In genomic region chr17:37607637-37608368, GRCh38 we compare ENCODE assay signal across 8 cellular contexts. TPM values are rescaled to one million over a fixed set of nuclear protein-coding genes. Genes with fewer than 3 reads are reported as not detected.
DNase-seq lines count a peak whose midpoint lies in the region; ATAC-seq and TF ChIP-seq lines count a peak whose summit lies in the region.

No MANE protein-coding gene starts in this region.

- ATAC-seq in SK-N-SH treated with all-trans-retinoic acid at 6 μM for 48 hours: no peak
- ATAC-seq in HG03045 (IDR thresholded peaks at IDR 0.05; ENCODE audit: unreplicated experiment): no peak

- H3K4me3 Mint-ChIP-seq in glutamatergic neuron (ENCODE audit: unreplicated experiment): peak overlapping the region; percentile 93

- H3K27ac ChIP-seq in SK-N-SH (ENCODE audit: low read depth in 2 of 2, low read length in 1 of 2): peak overlapping the region; percentile 87 to 94; a peak in 3 of 4 replicates

- DNase-seq in SK-N-SH: no peak
- DNase-seq in activated T-cell treated with anti-CD3 and anti-CD28 coated beads, Interleukin-2, amount 50 U/mL, for 1 hour: peak; percentile 33
- DNase-seq in glutamatergic neuron: no peak
- peak; percentile 50 for DNase-seq in stimulated activated CD8-positive, alpha-beta memory T cell treated with anti-CD3 and anti-CD28 coated beads, Interleukin-4, amount 100 ng/mL, for 48 hours
- no peak for DNase-seq in NCI-H2107 (lab: John Stamatoyannopoulos, UW)
- DNase-seq in iPS-NIHi7 (ENCODE audit: extremely low spot score): no peak

- peaks cover 15% of the 10 kb centered on the region for H3F3A ChIP-seq in SK-N-SH (replicated peaks; ENCODE audit: insufficient read depth)

- peak overlapping the region; percentile 69; the same call in 1 of the 2 replicates for H2AFZ ChIP-seq in SK-N-SH (ENCODE audit: low read depth)

- POLR2A ChIA-PET in SK-N-SH (lab: Yijun Ruan, JAX): no interaction called here

- CTCF ChIA-PET in SK-N-SH (lab: Yijun Ruan, JAX): interaction anchor here (3.4 kb wide), 1 partner anchor 80 kb away, joined by 14 read pairs; no protein-coding TSS in a partner anchor

- H3K4me1 ChIP-seq in SK-N-SH (ENCODE audit: control insufficient read depth in 1 of 2, insufficient read depth in 2 of 2, low read depth in 1 of 2, low read length in 1 of 2): peaks cover 0 to 10% of the 10 kb centered on the region in 2 experiments; a peak in 3 of 4 replicates

- H3K9me3 Mint-ChIP-seq in glutamatergic neuron (ENCODE audit: unreplicated experiment): peaks cover 3% of the 10 kb centered on the region

- H3K9me3 ChIP-seq in SK-N-SH: no peaks in the 10 kb centered on the region

- TF ChIP-seq RAD21 in SK-N-SH (IDR thresholded peaks at IDR 0.05; ENCODE audit: low read length): no peak

- no peak for TF ChIP-seq CTCF in SK-N-SH (IDR thresholded peaks at IDR 0.05)
- no peak for TF ChIP-seq CTCF in glutamatergic neuron (IDR thresholded peaks at IDR 0.05; ENCODE audit: partially characterized antibody, unreplicated experiment)

- no peak for TF ChIP-seq EP300 in SK-N-SH (IDR thresholded peaks at IDR 0.05; ENCODE audit: borderline replicate concordance in 1 of 2, low read depth in 1 of 2, low read length in 1 of 2)

- H3K36me3 Mint-ChIP-seq in glutamatergic neuron (ENCODE audit: unreplicated experiment): no peaks in the 10 kb centered on the region

- no peaks in the 10 kb centered on the region for H3K27me3 ChIP-seq in SK-N-SH (ENCODE audit: insufficient read depth)

- WGBS in SK-N-SH (ENCODE audit: low lambda C conversion rate): 85% methylated on average over 26 of the region's 26 CpGs

- peaks cover 21% of the 10 kb centered on the region for H3K4me1 Mint-ChIP-seq in glutamatergic neuron (ENCODE audit: low read depth, unreplicated experiment)

- no peaks in the 10 kb centered on the region for H3K9me2 ChIP-seq in SK-N-SH

- H3K27ac Mint-ChIP-seq in glutamatergic neuron (ENCODE audit: unreplicated experiment): peak overlapping the region; percentile 95

- no peaks in the 10 kb centered on the region for H4K20me1 ChIP-seq in SK-N-SH (ENCODE audit: insufficient read depth)

- H3K79me2 ChIP-seq in SK-N-SH (ENCODE audit: insufficient read depth): peaks cover 62% of the 10 kb centered on the region

- H3K27me3 Mint-ChIP-seq in glutamatergic neuron (ENCODE audit: unreplicated experiment): peaks cover 1% of the 10 kb centered on the region

- H3K4me3 ChIP-seq in SK-N-SH (ENCODE audit: low read depth in 2 of 2, low read length in 1 of 2): peak overlapping the region; percentile 86 to 90

- H3K4me2 ChIP-seq in SK-N-SH: peak overlapping the region; percentile 74

- peak overlapping the region; percentile 93 for H3K9ac ChIP-seq in SK-N-SH

- peaks cover 12 to 42% of the 10 kb centered on the region in 2 experiments for H3K36me3 ChIP-seq in SK-N-SH (replicated peaks in 1 of 2; ENCODE audit: control insufficient read depth in 1 of 2, insufficient read depth in 2 of 2, low read length in 1 of 2)

TF ChIP-seq in SK-N-SH, 30 proteins besides CTCF, POLR2A, EP300 and RAD21:
- TF ChIP-seq RCOR1 (IDR thresholded peaks at IDR 0.05; ENCODE audit: low read length): no peak
- no peak for TF ChIP-seq IRF3 (IDR thresholded peaks at IDR 0.05; ENCODE audit: low read depth, low read length)
- no peak for TF ChIP-seq MEF2A (IDR thresholded peaks at IDR 0.05; ENCODE audit: borderline replicate concordance, low read depth)
- no peak for TF ChIP-seq TAF1 (IDR thresholded peaks at IDR 0.05; ENCODE audit: borderline replicate concordance, low read depth, low read length)
- no peak for TF ChIP-seq FOXM1 (IDR thresholded peaks at IDR 0.05; ENCODE audit: low read depth)
- TF ChIP-seq FOSL2 (IDR thresholded peaks at IDR 0.05; ENCODE audit: borderline replicate concordance, low read depth): no peak
- TF ChIP-seq TCF12 (IDR thresholded peaks at IDR 0.05): no peak
- TF ChIP-seq POLR2AphosphoS5 (IDR thresholded peaks at IDR 0.05; ENCODE audit: low read depth, low read length): no peak
- TF ChIP-seq JUND (IDR thresholded peaks at IDR 0.05): no peak
- TF ChIP-seq SIN3A (IDR thresholded peaks at IDR 0.05; ENCODE audit: borderline replicate concordance, low read depth, low read length): no peak

TF ChIP-seq in SK-N-SH treated with all-trans-retinoic acid at 6 μM for 48 hours, 23 proteins besides CTCF, POLR2A, EP300 and RAD21:
- TF ChIP-seq ISL1 (CRISPR knock-in tag; IDR thresholded peaks at IDR 0.05) (no peak), SNAI2 (CRISPR knock-in tag; IDR thresholded peaks at IDR 0.05) (no peak), TSHZ2 (CRISPR knock-in tag; IDR thresholded peaks at IDR 0.05) (no peak), RARB (CRISPR knock-in tag; IDR thresholded peaks at IDR 0.05) (no peak), ZFP30 (CRISPR knock-in tag; IDR thresholded peaks at IDR 0.05) (no peak), ZC3H10 (CRISPR knock-in tag; IDR thresholded peaks at IDR 0.05) (no peak), OSR1 (CRISPR knock-in tag; IDR thresholded peaks at IDR 0.05) (no peak)

RNA-seq across cellular contexts. Expression of gene SYNRG, which starts 1.4 kb away (rescaled TPM):
- 8.9 and 12.0 TPM in 2 replicates for polyA plus RNA-seq in SK-N-SH (2012; rRNA removed)
- polyA plus RNA-seq in SK-N-SH (2012; cell fraction: cytosol; rRNA removed): 10.0 and 10.2 TPM in 2 replicates
- polyA plus RNA-seq in SK-N-SH (2012; cell fraction: nucleus; rRNA removed): 15.1 and 22.2 TPM in 2 replicates
- 65.8 TPM for total RNA-seq in glutamatergic neuron (ENCODE audit: unreplicated experiment)

RNA-seq across cellular contexts. Expression of gene DDX52, which starts 35.4 kb away (rescaled TPM):
- 7.3 and 9.5 TPM in 2 replicates for polyA plus RNA-seq in SK-N-SH (2012; rRNA removed)
- 7.8 and 9.5 TPM in 2 replicates for polyA plus RNA-seq in SK-N-SH (2012; cell fraction: cytosol; rRNA removed)
- 8.8 and 20.1 TPM in 2 replicates for polyA plus RNA-seq in SK-N-SH (2012; cell fraction: nucleus; rRNA removed)
- total RNA-seq in glutamatergic neuron (ENCODE audit: unreplicated experiment): 47.4 TPM

Comparison
In these comparisons a context has a peak if more than half of its experiments do, and no peak if none do; other contexts are left out.
1. DNase-seq: peak in activated T-cell treated with anti-CD3 and anti-CD28 coated beads, Interleukin-2, amount 50 U/mL, for 1 hour (single experiment) and stimulated activated CD8-positive, alpha-beta memory T cell treated with anti-CD3 and anti-CD28 coated beads, Interleukin-4, amount 100 ng/mL, for 48 hours (single experiment); none in SK-N-SH (single experiment), glutamatergic neuron (single experiment), NCI-H2107 (single experiment) and iPS-NIHi7 (single experiment).